8 cellular contexts compared by ENCODE assay signal in the genomic region with DNA sequence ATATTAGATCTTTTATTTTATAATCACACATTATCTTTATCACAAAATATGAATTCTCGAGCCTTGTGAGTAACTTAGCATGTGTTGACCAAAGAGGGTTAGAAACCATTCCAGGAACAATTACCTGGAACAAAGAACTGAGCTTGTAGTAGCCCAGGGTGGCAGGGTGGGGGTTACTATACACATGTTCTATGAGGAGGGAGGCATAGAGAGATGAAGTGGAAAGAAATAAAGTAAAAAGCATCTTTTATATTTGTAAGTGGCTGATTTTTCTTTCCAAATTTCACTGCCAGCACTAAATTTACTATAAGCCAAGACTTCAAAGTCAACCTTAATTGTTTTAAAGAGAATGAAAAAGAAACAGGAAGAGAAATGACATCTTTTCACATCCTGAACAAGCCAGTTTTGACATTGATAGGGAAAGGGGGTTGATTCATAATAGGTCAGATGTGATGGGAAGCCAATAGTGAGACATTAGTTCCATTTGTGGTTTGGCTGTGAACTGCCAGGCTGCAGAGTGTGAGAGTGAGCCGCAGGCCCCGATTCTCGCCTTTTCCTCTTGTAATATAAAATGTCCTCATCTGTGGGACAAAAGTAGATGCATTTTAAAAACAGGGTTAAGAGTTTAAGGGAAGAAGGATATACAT. TPM values are rescaled to one million over a fixed set of nuclear protein-coding genes. Genes with fewer than 3 reads are reported as not detected.
DNase-seq lines count a peak whose midpoint lies in the region; ATAC-seq and TF ChIP-seq lines count a peak whose summit lies in the region.

No MANE protein-coding gene starts in this region.

- H3K9me3 Mint-ChIP-seq in naive thymus-derived CD4-positive, alpha-beta T cell, result peaks cover 0 to 8% (median 0%) of the 10 kb centered on the region in 11 donors

- intact Hi-C loops in naive thymus-derived CD4-positive, alpha-beta T cell (cut with micrococcal nuclease), result loop anchor here (1.0 to 5.0 kb wide), 8 partner anchors 12 to 370 kb away; partner anchors contain the start of genes HBS1L (in 1 of the 2) and MYB (in 1 of the 2)
- intact Hi-C loops in gastrocnemius medialis (cut with DNase I; ENCODE audit: low total_unique reads), result no loop called here

- no peaks in the 10 kb centered on the region for H3K27me3 ChIP-seq in naive thymus-derived CD4-positive, alpha-beta T cell (ENCODE audit: control insufficient read depth in 2 of 2, insufficient read depth in 2 of 2, low read length in 2 of 2)
- H3K27me3 ChIP-seq in gastrocnemius medialis, result no peaks in the 10 kb centered on the region

- peaks cover 26 to 64% (median 55%) of the 10 kb centered on the region in 7 donors for H3K4me1 Mint-ChIP-seq in naive thymus-derived CD4-positive, alpha-beta T cell

- peak overlapping the region; percentile 46 to 93 (median 77) for H3K4me3 Mint-ChIP-seq in naive thymus-derived CD4-positive, alpha-beta T cell

- DNase-seq in activated CD4-positive, alpha-beta T cell treated with anti-CD3 and anti-CD28 coated beads for 1 hour, result peak; percentile 41
- peak in 8 of 9 donors; percentile 53 to 73 (median 66) for DNase-seq in naive thymus-derived CD4-positive, alpha-beta T cell
- DNase-seq in cerebellum (ENCODE audit: low spot score) (no peak), gastrocnemius medialis (no peak), amygdala (lab: John Stamatoyannopoulos, UW) (no peak), DMS 273 treated with DMSO at 0.1 percent for 48 hours (lab: John Stamatoyannopoulos, UW) (no peak)

- no peak for TF ChIP-seq POLR2A in gastrocnemius medialis (IDR thresholded peaks at IDR 0.05)

- H3K36me3 Mint-ChIP-seq in naive thymus-derived CD4-positive, alpha-beta T cell, result peaks cover 0 to 12% (median 0%) of the 10 kb centered on the region in 5 donors

- no peaks in the 10 kb centered on the region for H3K27me3 Mint-ChIP-seq in naive thymus-derived CD4-positive, alpha-beta T cell

- H3K27ac Mint-ChIP-seq in naive thymus-derived CD4-positive, alpha-beta T cell, result peak overlapping the region; percentile 95 to 98 (median 97)

- CTCF ChIA-PET in naive thymus-derived CD4-positive, alpha-beta T cell (lab: Charles Lee), result interaction anchor here (1.1 to 1.9 kb wide), 6 partner anchors 14 to 106 kb away, joined by 3 to 18 read pairs (median 6); no protein-coding TSS in a partner anchor

- POLR2A ChIA-PET in naive thymus-derived CD4-positive, alpha-beta T cell (lab: Charles Lee), result interaction anchor here (0.8 to 5.0 kb wide), 9 partner anchors 9 to 74 kb away, joined by 3 to 66 read pairs (median 6); partner anchors contain the start of gene HBS1L

- no peaks in the 10 kb centered on the region for H3K36me3 ChIP-seq in naive thymus-derived CD4-positive, alpha-beta T cell (ENCODE audit: control insufficient read depth in 2 of 3, insufficient read depth in 3 of 3, low read length in 3 of 3)
- H3K36me3 ChIP-seq in gastrocnemius medialis, result no peaks in the 10 kb centered on the region

- H3K9me3 ChIP-seq in naive thymus-derived CD4-positive, alpha-beta T cell (ENCODE audit: control insufficient read depth in 2 of 3, low read length in 3 of 3), result no peaks in the 10 kb centered on the region
- H3K9me3 ChIP-seq in gastrocnemius medialis, result no peaks in the 10 kb centered on the region

- H3K4me1 ChIP-seq in naive thymus-derived CD4-positive, alpha-beta T cell (ENCODE audit: control insufficient read depth in 2 of 2, insufficient read depth in 2 of 2, low read length in 2 of 2), result peaks cover 18 to 22% of the 10 kb centered on the region in 2 donors
- H3K4me1 ChIP-seq in gastrocnemius medialis, result no peaks in the 10 kb centered on the region

- H3K4me3 ChIP-seq in naive thymus-derived CD4-positive, alpha-beta T cell (ENCODE audit: low read length), result peak overlapping the region; percentile 36
- H3K4me3 ChIP-seq in gastrocnemius medialis, result no peak overlapping the region

- no peak for TF ChIP-seq CTCF in gastrocnemius medialis (IDR thresholded peaks at IDR 0.05 in 4 of 5, conservative IDR thresholded peaks at IDR 0.05 in 1 of 5)

- H3K27ac ChIP-seq in naive thymus-derived CD4-positive, alpha-beta T cell (ENCODE audit: low read depth, low read length), result peak overlapping the region; percentile 75
- H3K27ac ChIP-seq in gastrocnemius medialis, result no peak overlapping the region

- ATAC-seq in GM18858 (IDR thresholded peaks at IDR 0.05; ENCODE audit: unreplicated experiment) (peak; percentile 80), HG02981 (IDR thresholded peaks at IDR 0.05; ENCODE audit: unreplicated experiment) (peak; percentile 84), gastrocnemius medialis (no peak)
- peak; percentile 92 for ATAC-seq in naive thymus-derived CD4-positive, alpha-beta T cell

- in situ Hi-C loops in gastrocnemius medialis (cut with MboI; ENCODE audit: low sequenced_read_pairs in 4 of 4), result no loop called here

RNA-seq across cellular contexts. Expression of gene MYB, which starts 52.7 kb away (rescaled TPM):
- total RNA-seq in naive thymus-derived CD4-positive, alpha-beta T cell, result 10 to 100 TPM; 14.2 to 33.3 (median 17.3) TPM
- 1 to 10 TPM; 2.1 to 2.9 TPM for polyA plus RNA-seq in naive thymus-derived CD4-positive, alpha-beta T cell
- total RNA-seq in cerebellum, result 9.0 TPM
- under 1 TPM in 3 of 4 donors, not detected in 1; 0.13 to 0.16 (median 0.15) TPM for total RNA-seq in gastrocnemius medialis

Comparison
In these comparisons a context has a peak if more than half of its experiments do, and no peak if none do; other contexts are left out.
1. ATAC-seq: peak in GM18858 (single experiment), HG02981 (single experiment) and naive thymus-derived CD4-positive, alpha-beta T cell (single experiment); none in gastrocnemius medialis (0 of 2).
2. DNase-seq: peak in activated CD4-positive, alpha-beta T cell treated with anti-CD3 and anti-CD28 coated beads for 1 hour (single experiment) and naive thymus-derived CD4-positive, alpha-beta T cell (8 of 9); none in cerebellum (single experiment), gastrocnemius medialis (0 of 2), amygdala (0 of 56) and DMS 273 treated with DMSO at 0.1 percent for 48 hours (single experiment).